Comparison of ENCODE assay signal across 2 cellular contexts in the genomic region with DNA sequence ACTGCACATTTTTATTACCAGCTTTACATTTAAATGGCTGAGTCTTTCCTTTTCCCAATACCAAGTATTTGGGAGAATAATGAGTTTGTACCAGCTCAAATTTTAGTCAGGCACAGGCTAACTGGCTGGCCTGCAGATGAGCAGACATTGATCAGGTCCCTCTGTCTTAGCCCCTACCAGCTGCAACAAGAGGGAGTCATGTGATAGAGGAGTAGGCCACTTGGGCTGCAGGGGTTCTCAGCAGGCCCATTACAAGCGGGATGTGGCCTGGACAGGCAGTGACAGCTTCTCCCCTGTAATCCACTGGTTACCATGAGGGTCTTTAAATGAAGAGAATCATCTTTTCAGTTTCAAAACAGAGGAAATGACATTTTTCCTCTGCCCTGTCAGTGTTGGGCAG.
TF ChIP-seq lines count a peak whose summit lies in the region.

No MANE protein-coding gene starts in this region.

TF ChIP-seq in SK-N-SH, 30 proteins besides CTCF, POLR2A, EP300 and RAD21 (continued from another document):
- TF ChIP-seq, protein P1, sequence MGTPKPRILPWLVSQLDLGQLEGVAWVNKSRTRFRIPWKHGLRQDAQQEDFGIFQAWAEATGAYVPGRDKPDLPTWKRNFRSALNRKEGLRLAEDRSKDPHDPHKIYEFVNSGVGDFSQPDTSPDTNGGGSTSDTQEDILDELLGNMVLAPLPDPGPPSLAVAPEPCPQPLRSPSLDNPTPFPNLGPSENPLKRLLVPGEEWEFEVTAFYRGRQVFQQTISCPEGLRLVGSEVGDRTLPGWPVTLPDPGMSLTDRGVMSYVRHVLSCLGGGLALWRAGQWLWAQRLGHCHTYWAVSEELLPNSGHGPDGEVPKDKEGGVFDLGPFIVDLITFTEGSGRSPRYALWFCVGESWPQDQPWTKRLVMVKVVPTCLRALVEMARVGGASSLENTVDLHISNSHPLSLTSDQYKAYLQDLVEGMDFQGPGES (IDR thresholded peaks at IDR 0.05; ENCODE audit: low read depth, low read length): no peak
- no peak for TF ChIP-seq NFIC (IDR thresholded peaks at IDR 0.05; ENCODE audit: borderline replicate concordance)

TF ChIP-seq in SK-N-SH treated with all-trans-retinoic acid at 6 μM for 48 hours, 23 proteins besides CTCF, POLR2A, EP300 and RAD21 (continued from another document):
- TF ChIP-seq, protein P2, sequence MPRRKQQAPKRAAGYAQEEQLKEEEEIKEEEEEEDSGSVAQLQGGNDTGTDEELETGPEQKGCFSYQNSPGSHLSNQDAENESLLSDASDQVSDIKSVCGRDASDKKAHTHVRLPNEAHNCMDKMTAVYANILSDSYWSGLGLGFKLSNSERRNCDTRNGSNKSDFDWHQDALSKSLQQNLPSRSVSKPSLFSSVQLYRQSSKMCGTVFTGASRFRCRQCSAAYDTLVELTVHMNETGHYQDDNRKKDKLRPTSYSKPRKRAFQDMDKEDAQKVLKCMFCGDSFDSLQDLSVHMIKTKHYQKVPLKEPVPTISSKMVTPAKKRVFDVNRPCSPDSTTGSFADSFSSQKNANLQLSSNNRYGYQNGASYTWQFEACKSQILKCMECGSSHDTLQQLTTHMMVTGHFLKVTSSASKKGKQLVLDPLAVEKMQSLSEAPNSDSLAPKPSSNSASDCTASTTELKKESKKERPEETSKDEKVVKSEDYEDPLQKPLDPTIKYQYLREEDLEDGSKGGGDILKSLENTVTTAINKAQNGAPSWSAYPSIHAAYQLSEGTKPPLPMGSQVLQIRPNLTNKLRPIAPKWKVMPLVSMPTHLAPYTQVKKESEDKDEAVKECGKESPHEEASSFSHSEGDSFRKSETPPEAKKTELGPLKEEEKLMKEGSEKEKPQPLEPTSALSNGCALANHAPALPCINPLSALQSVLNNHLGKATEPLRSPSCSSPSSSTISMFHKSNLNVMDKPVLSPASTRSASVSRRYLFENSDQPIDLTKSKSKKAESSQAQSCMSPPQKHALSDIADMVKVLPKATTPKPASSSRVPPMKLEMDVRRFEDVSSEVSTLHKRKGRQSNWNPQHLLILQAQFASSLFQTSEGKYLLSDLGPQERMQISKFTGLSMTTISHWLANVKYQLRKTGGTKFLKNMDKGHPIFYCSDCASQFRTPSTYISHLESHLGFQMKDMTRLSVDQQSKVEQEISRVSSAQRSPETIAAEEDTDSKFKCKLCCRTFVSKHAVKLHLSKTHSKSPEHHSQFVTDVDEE (CRISPR knock-in tag; IDR thresholded peaks at IDR 0.05): no peak
- TF ChIP-seq GLIS3 (CRISPR knock-in tag; IDR thresholded peaks at IDR 0.05) (no peak), ZNF8 (CRISPR knock-in tag; IDR thresholded peaks at IDR 0.05) (no peak), TOX (CRISPR knock-in tag; IDR thresholded peaks at IDR 0.05; ENCODE audit: borderline replicate concordance) (no peak), SNAI2 (CRISPR knock-in tag; IDR thresholded peaks at IDR 0.05) (no peak), ZC3H10 (CRISPR knock-in tag; IDR thresholded peaks at IDR 0.05) (no peak), BACH2 (CRISPR knock-in tag; IDR thresholded peaks at IDR 0.05; ENCODE audit: borderline replicate concordance) (no peak), ZNF70 (CRISPR knock-in tag; IDR thresholded peaks at IDR 0.05) (no peak), ARNTL (CRISPR knock-in tag; IDR thresholded peaks at IDR 0.05; ENCODE audit: borderline replicate concordance, low read depth) (no peak), ISL1 (CRISPR knock-in tag; IDR thresholded peaks at IDR 0.05) (no peak), CSDC2 (CRISPR knock-in tag; IDR thresholded peaks at IDR 0.05) (no peak), ZNF565 (CRISPR knock-in tag; conservative IDR thresholded peaks at IDR 0.05; ENCODE audit: low read depth) (no peak), ZFP3 (CRISPR knock-in tag; IDR thresholded peaks at IDR 0.05) (no peak)
- TF ChIP-seq, protein P3, sequence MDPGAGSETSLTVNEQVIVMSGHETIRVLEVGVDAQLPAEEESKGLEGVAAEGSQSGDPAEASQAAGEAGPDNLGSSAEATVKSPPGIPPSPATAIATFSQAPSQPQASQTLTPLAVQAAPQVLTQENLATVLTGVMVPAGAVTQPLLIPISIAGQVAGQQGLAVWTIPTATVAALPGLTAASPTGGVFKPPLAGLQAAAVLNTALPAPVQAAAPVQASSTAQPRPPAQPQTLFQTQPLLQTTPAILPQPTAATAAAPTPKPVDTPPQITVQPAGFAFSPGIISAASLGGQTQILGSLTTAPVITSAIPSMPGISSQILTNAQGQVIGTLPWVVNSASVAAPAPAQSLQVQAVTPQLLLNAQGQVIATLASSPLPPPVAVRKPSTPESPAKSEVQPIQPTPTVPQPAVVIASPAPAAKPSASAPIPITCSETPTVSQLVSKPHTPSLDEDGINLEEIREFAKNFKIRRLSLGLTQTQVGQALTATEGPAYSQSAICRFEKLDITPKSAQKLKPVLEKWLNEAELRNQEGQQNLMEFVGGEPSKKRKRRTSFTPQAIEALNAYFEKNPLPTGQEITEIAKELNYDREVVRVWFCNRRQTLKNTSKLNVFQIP (CRISPR knock-in tag; IDR thresholded peaks at IDR 0.05; ENCODE audit: borderline replicate concordance, low read depth): no peak
- TF ChIP-seq, protein P4, sequence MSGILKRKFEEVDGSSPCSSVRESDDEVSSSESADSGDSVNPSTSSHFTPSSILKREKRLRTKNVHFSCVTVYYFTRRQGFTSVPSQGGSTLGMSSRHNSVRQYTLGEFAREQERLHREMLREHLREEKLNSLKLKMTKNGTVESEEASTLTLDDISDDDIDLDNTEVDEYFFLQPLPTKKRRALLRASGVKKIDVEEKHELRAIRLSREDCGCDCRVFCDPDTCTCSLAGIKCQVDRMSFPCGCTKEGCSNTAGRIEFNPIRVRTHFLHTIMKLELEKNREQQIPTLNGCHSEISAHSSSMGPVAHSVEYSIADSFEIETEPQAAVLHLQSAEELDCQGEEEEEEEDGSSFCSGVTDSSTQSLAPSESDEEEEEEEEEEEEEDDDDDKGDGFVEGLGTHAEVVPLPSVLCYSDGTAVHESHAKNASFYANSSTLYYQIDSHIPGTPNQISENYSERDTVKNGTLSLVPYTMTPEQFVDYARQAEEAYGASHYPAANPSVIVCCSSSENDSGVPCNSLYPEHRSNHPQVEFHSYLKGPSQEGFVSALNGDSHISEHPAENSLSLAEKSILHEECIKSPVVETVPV (CRISPR knock-in tag; IDR thresholded peaks at IDR 0.05): no peak
- TF ChIP-seq, protein P5, sequence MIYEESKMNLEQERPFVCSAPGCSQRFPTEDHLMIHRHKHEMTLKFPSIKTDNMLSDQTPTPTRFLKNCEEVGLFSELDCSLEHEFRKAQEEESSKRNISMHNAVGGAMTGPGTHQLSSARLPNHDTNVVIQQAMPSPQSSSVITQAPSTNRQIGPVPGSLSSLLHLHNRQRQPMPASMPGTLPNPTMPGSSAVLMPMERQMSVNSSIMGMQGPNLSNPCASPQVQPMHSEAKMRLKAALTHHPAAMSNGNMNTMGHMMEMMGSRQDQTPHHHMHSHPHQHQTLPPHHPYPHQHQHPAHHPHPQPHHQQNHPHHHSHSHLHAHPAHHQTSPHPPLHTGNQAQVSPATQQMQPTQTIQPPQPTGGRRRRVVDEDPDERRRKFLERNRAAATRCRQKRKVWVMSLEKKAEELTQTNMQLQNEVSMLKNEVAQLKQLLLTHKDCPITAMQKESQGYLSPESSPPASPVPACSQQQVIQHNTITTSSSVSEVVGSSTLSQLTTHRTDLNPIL (CRISPR knock-in tag; IDR thresholded peaks at IDR 0.05; ENCODE audit: low read depth): no peak
